In genomic region chr16:31157136-31157535, GRCh38 we compare ENCODE assay signal across 1 cellular context.
TF ChIP-seq lines count a peak whose summit lies in the region.

No MANE protein-coding gene starts in this region.

TF ChIP-seq in GM12878, 131 proteins besides CTCF, POLR2A, EP300 and RAD21:
- TF ChIP-seq, protein P1, sequence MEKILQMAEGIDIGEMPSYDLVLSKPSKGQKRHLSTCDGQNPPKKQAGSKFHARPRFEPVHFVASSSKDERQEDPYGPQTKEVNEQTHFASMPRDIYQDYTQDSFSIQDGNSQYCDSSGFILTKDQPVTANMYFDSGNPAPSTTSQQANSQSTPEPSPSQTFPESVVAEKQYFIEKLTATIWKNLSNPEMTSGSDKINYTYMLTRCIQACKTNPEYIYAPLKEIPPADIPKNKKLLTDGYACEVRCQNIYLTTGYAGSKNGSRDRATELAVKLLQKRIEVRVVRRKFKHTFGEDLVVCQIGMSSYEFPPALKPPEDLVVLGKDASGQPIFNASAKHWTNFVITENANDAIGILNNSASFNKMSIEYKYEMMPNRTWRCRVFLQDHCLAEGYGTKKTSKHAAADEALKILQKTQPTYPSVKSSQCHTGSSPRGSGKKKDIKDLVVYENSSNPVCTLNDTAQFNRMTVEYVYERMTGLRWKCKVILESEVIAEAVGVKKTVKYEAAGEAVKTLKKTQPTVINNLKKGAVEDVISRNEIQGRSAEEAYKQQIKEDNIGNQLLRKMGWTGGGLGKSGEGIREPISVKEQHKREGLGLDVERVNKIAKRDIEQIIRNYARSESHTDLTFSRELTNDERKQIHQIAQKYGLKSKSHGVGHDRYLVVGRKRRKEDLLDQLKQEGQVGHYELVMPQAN (conservative IDR thresholded peaks at IDR 0.05) = no peak
- TF ChIP-seq RB1 (IDR thresholded peaks at IDR 0.05; ENCODE audit: borderline replicate concordance) (no peak), MTA2 (IDR thresholded peaks at IDR 0.05; ENCODE audit: low read depth) (no peak), NR2C1 (IDR thresholded peaks at IDR 0.05) (no peak), SPI1 (IDR thresholded peaks at IDR 0.05; ENCODE audit: borderline replicate concordance, insufficient read depth, low read depth, low read length) (peak; percentile 61; the same call in 1 of the 2 replicates), RCOR1 (conservative IDR thresholded peaks at IDR 0.05; ENCODE audit: low read depth, low read length) (no peak)
- TF ChIP-seq, protein P2, sequence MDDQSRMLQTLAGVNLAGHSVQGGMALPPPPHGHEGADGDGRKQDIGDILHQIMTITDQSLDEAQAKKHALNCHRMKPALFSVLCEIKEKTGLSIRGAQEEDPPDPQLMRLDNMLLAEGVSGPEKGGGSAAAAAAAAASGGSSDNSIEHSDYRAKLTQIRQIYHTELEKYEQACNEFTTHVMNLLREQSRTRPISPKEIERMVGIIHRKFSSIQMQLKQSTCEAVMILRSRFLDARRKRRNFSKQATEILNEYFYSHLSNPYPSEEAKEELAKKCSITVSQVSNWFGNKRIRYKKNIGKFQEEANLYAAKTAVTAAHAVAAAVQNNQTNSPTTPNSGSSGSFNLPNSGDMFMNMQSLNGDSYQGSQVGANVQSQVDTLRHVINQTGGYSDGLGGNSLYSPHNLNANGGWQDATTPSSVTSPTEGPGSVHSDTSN (IDR thresholded peaks at IDR 0.05; ENCODE audit: insufficient replicate concordance, low read depth, low read length) = no peak
TF ChIP-seq in GM12878: peak in this region for 1.
